In the genomic region with DNA sequence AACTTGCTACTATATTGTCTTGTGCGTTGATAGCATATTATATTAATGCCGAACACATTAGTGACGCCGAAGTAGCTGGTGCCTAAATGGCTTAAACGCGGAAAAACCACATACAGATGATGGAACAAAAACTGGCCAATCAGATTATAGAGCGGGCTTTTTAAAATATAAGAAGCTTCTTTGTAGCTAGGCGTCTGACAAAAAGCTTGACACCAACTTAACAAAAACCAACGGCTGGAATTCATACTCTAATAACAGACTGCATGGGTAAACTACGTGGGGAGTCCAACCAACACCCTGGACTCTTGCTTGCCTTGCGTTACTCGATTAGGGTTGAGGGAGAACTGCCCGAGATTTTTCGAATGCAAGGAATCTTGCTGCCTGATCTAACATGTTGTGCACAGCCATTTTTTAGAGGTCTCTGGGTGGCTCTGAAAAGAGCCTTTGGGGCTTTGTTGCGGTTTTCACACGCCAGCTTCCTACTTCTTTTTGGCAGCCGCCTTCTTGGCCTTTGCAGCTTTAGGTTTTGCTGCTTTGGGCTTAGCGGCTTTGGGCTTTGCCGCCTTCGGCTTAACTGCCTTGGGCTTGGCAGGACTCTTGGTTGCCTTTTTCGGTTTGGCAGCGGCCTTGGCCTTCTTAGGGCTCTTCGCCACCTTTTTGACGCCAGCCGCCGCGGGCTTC, we compare ENCODE assay signal across 8 cellular contexts. TPM values are rescaled to one million over a fixed set of nuclear protein-coding genes. Genes with fewer than 3 reads are reported as not detected.
DNase-seq lines count a peak whose midpoint lies in the region; ATAC-seq and TF ChIP-seq lines count a peak whose summit lies in the region.

No MANE protein-coding gene starts in this region.

- H3K4me1 Mint-ChIP-seq in stimulated activated naive B cell treated with anti-CD40 and anti-IgM and Interleukin-4, amounts not matched to agents 10 μg/mL and 1 μg/mL and 100 μg/mL, for 72 hours, result peaks cover 31 to 55% of the 10 kb centered on the region in 2 donors

- peak; percentile 29 for ATAC-seq in left lobe of liver
- peak; percentile 21 to 26 for ATAC-seq in stimulated activated naive B cell treated with anti-CD40 and anti-IgM and Interleukin-4, amounts not matched to agents 10 μg/mL and 1 μg/mL and 100 μg/mL, for 72 hours (replicated peaks)

- H3K27ac Mint-ChIP-seq in stimulated activated naive B cell treated with anti-CD40 and anti-IgM and Interleukin-4, amounts not matched to agents 10 μg/mL and 1 μg/mL and 100 μg/mL, for 72 hours, result peak overlapping the region; percentile 100

- peaks cover 3 to 6% of the 10 kb centered on the region in 2 donors for H3K36me3 Mint-ChIP-seq in stimulated activated naive B cell treated with anti-CD40 and anti-IgM and Interleukin-4, amounts not matched to agents 10 μg/mL and 1 μg/mL and 100 μg/mL, for 72 hours

- H3K9me3 Mint-ChIP-seq in stimulated activated naive B cell treated with anti-CD40 and anti-IgM and Interleukin-4, amounts not matched to agents 10 μg/mL and 1 μg/mL and 100 μg/mL, for 72 hours, result peaks cover 1 to 4% of the 10 kb centered on the region in 2 donors

- DNase-seq in A172 (ENCODE audit: low spot score) (peak; percentile 75), LoVo (ENCODE audit: low spot score) (peak; percentile 70), SW 1271 (lab: John Stamatoyannopoulos, UW) (peak; percentile 18 to 67), cerebellum (ENCODE audit: low spot score) (peak; percentile 65), left lobe of liver (ENCODE audit: low spot score) (peak; percentile 49), middle frontal gyrus (ENCODE audit: extremely low spot score, low spot score) (no peak)
- no peak for DNase-seq in stimulated activated naive B cell treated with anti-CD40 and anti-IgM and Interleukin-4, amounts not matched to agents 10 μg/mL and 1 μg/mL and 100 μg/mL, for 72 hours

- H3K4me3 Mint-ChIP-seq in stimulated activated naive B cell treated with anti-CD40 and anti-IgM and Interleukin-4, amounts not matched to agents 10 μg/mL and 1 μg/mL and 100 μg/mL, for 72 hours, result peak overlapping the region; percentile 88 to 98

- H3K27me3 Mint-ChIP-seq in stimulated activated naive B cell treated with anti-CD40 and anti-IgM and Interleukin-4, amounts not matched to agents 10 μg/mL and 1 μg/mL and 100 μg/mL, for 72 hours, result no peaks in the 10 kb centered on the region

- TF ChIP-seq POLR2A in GM15510 (IDR thresholded peaks at IDR 0.05; ENCODE audit: borderline replicate concordance, extremely low read depth, insufficient read length), result peak; percentile 97

RNA-seq across cellular contexts. Expression of a gene that starts 45.7 kb away (rescaled TPM):
- total RNA-seq in A172 (2014; rRNA removed; shearing (Covaris generic)), result not detected in 2 replicates
- not detected for total RNA-seq in cerebellum
- total RNA-seq in left lobe of liver, result not detected

Comparison
In these comparisons a context has a peak if more than half of its experiments do, and no peak if none do; other contexts are left out.
1. DNase-seq: peak in A172 (single experiment), LoVo (single experiment), SW 1271 (2 of 2), cerebellum (single experiment) and left lobe of liver (single experiment); none in stimulated activated naive B cell treated with anti-CD40 and anti-IgM and Interleukin-4, amounts not matched to agents 10 μg/mL and 1 μg/mL and 100 μg/mL, for 72 hours (single experiment) and middle frontal gyrus (single experiment).